Comparison of ENCODE assay signal across 1 cellular context in the genomic region with DNA sequence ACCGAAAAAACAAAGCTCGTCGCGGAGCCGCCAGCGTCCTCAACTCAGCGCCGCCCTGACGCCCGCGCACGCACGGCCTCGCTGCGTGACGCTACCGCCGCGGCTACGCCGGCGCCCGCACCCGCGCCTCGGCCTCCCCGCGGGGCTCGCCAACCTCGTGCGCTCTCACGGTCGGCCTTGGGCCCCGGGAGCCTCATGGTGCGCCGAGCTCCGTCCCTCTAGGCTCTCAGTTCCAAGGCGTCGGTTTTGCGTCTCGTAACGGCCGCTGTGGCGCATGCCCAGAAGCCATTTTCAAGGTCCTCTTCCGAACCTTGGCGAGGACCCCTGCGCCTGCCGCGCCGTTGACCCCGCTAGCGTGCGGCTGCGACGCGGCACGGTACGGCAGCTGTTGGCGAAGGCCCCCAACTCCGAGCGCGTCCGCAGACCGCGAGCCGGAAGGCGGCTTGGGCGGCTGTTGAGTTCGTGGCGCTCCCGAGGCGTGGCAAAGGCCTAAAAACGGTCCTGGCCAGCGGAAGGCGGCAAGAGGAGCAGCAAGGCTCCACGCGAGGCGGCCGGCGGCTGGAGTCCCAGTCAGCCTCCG.
TF ChIP-seq lines count a peak whose summit lies in the region.

A gene (minus strand): TSS at position 64 of the 580 bp plus-strand sequence. CDS start 1,209 bp downstream, outside the sequence.

TF ChIP-seq in GM12878, 131 proteins besides CTCF, POLR2A, EP300 and RAD21 (continued from another document and continues in another):
- TF ChIP-seq, protein P1, sequence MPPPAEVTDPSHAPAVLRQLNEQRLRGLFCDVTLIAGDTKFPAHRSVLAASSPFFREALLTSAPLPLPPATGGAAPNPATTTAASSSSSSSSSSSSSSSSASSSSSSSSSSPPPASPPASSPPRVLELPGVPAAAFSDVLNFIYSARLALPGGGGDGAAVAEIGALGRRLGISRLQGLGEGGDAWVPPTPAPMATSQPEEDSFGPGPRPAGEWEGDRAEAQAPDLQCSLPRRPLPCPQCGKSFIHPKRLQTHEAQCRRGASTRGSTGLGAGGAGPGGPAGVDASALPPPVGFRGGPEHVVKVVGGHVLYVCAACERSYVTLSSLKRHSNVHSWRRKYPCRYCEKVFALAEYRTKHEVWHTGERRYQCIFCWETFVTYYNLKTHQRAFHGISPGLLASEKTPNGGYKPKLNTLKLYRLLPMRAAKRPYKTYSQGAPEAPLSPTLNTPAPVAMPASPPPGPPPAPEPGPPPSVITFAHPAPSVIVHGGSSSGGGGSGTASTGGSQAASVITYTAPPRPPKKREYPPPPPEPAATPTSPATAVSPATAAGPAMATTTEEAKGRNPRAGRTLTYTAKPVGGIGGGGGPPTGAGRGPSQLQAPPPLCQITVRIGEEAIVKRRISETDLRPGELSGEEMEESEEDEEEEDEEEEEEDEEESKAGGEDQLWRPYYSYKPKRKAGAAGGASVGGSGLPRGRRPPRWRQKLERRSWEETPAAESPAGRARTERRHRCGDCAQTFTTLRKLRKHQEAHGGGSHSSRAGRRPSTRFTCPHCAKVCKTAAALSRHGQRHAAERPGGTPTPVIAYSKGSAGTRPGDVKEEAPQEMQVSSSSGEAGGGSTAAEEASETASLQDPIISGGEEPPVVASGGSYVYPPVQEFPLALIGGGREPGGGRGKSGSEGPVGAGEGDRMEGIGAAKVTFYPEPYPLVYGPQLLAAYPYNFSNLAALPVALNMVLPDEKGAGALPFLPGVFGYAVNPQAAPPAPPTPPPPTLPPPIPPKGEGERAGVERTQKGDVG (CRISPR knock-in tag; IDR thresholded peaks at IDR 0.05): no peak
- TF ChIP-seq, protein P2, sequence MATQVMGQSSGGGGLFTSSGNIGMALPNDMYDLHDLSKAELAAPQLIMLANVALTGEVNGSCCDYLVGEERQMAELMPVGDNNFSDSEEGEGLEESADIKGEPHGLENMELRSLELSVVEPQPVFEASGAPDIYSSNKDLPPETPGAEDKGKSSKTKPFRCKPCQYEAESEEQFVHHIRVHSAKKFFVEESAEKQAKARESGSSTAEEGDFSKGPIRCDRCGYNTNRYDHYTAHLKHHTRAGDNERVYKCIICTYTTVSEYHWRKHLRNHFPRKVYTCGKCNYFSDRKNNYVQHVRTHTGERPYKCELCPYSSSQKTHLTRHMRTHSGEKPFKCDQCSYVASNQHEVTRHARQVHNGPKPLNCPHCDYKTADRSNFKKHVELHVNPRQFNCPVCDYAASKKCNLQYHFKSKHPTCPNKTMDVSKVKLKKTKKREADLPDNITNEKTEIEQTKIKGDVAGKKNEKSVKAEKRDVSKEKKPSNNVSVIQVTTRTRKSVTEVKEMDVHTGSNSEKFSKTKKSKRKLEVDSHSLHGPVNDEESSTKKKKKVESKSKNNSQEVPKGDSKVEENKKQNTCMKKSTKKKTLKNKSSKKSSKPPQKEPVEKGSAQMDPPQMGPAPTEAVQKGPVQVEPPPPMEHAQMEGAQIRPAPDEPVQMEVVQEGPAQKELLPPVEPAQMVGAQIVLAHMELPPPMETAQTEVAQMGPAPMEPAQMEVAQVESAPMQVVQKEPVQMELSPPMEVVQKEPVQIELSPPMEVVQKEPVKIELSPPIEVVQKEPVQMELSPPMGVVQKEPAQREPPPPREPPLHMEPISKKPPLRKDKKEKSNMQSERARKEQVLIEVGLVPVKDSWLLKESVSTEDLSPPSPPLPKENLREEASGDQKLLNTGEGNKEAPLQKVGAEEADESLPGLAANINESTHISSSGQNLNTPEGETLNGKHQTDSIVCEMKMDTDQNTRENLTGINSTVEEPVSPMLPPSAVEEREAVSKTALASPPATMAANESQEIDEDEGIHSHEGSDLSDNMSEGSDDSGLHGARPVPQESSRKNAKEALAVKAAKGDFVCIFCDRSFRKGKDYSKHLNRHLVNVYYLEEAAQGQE (IDR thresholded peaks at IDR 0.05; ENCODE audit: low read depth, low read length): no peak
- no peak for TF ChIP-seq BCL11A (IDR thresholded peaks at IDR 0.05; ENCODE audit: low read depth, low read length)
- peak; percentile 60; the same call in 1 of the 2 replicates for TF ChIP-seq TCF12 (IDR thresholded peaks at IDR 0.05; ENCODE audit: low read depth, low read length)
- no peak for TF ChIP-seq WRNIP1 (IDR thresholded peaks at IDR 0.05; ENCODE audit: borderline replicate concordance, low read depth, low read length)
- TF ChIP-seq SRF (IDR thresholded peaks at IDR 0.05; ENCODE audit: low read depth in 2 of 2, low read length in 2 of 2): no peak
- no peak for TF ChIP-seq SUPT20H (IDR thresholded peaks at IDR 0.05; ENCODE audit: borderline replicate concordance, control insufficient read depth, low read depth, low read length)
- no peak; the same call in 1 of the 2 replicates for TF ChIP-seq NR2F1 (conservative IDR thresholded peaks at IDR 0.05)
- no peak for TF ChIP-seq CEBPB (IDR thresholded peaks at IDR 0.05; ENCODE audit: borderline replicate concordance in 1 of 2, low read depth in 2 of 2, low read length in 2 of 2)
- TF ChIP-seq SREBF1 (IDR thresholded peaks at IDR 0.05; ENCODE audit: low read length): no peak
- TF ChIP-seq CHD4 (IDR thresholded peaks at IDR 0.05): no peak
- TF ChIP-seq ZNF24 (IDR thresholded peaks at IDR 0.05): 0 out of 2 replicates have a peak, but pooled peaks have one; percentile 48
- no peak for TF ChIP-seq ZZZ3 (IDR thresholded peaks at IDR 0.05; ENCODE audit: control insufficient read depth, insufficient read length, low read depth)
- peak; percentile 48 for TF ChIP-seq NR2C1 (IDR thresholded peaks at IDR 0.05)
- TF ChIP-seq ZNF217 (IDR thresholded peaks at IDR 0.05): no peak
- TF ChIP-seq, protein P3, sequence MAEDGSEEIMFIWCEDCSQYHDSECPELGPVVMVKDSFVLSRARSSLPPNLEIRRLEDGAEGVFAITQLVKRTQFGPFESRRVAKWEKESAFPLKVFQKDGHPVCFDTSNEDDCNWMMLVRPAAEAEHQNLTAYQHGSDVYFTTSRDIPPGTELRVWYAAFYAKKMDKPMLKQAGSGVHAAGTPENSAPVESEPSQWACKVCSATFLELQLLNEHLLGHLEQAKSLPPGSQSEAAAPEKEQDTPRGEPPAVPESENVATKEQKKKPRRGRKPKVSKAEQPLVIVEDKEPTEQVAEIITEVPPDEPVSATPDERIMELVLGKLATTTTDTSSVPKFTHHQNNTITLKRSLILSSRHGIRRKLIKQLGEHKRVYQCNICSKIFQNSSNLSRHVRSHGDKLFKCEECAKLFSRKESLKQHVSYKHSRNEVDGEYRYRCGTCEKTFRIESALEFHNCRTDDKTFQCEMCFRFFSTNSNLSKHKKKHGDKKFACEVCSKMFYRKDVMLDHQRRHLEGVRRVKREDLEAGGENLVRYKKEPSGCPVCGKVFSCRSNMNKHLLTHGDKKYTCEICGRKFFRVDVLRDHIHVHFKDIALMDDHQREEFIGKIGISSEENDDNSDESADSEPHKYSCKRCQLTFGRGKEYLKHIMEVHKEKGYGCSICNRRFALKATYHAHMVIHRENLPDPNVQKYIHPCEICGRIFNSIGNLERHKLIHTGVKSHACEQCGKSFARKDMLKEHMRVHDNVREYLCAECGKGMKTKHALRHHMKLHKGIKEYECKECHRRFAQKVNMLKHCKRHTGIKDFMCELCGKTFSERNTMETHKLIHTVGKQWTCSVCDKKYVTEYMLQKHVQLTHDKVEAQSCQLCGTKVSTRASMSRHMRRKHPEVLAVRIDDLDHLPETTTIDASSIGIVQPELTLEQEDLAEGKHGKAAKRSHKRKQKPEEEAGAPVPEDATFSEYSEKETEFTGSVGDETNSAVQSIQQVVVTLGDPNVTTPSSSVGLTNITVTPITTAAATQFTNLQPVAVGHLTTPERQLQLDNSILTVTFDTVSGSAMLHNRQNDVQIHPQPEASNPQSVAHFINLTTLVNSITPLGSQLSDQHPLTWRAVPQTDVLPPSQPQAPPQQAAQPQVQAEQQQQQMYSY (CRISPR knock-in tag; IDR thresholded peaks at IDR 0.05): no peak
- TF ChIP-seq HDGF (IDR thresholded peaks at IDR 0.05): no peak
- no peak for TF ChIP-seq EED (IDR thresholded peaks at IDR 0.05; ENCODE audit: low read depth)
- no peak for TF ChIP-seq CBX3 (IDR thresholded peaks at IDR 0.05; ENCODE audit: borderline replicate concordance, low read depth)
- no peak for TF ChIP-seq GABPA (IDR thresholded peaks at IDR 0.05; ENCODE audit: low read depth)
- no peak for TF ChIP-seq SP1 (IDR thresholded peaks at IDR 0.05; ENCODE audit: low read depth, low read length)
- TF ChIP-seq HCFC1 (IDR thresholded peaks at IDR 0.05; ENCODE audit: low read length): no peak
- TF ChIP-seq CHD1 (IDR thresholded peaks at IDR 0.05; ENCODE audit: low read depth, low read length): no peak
- TF ChIP-seq LARP7 (IDR thresholded peaks at IDR 0.05): peak; percentile 98
- no peak for TF ChIP-seq BMI1 (IDR thresholded peaks at IDR 0.05; ENCODE audit: borderline replicate concordance)
- TF ChIP-seq, protein P4, sequence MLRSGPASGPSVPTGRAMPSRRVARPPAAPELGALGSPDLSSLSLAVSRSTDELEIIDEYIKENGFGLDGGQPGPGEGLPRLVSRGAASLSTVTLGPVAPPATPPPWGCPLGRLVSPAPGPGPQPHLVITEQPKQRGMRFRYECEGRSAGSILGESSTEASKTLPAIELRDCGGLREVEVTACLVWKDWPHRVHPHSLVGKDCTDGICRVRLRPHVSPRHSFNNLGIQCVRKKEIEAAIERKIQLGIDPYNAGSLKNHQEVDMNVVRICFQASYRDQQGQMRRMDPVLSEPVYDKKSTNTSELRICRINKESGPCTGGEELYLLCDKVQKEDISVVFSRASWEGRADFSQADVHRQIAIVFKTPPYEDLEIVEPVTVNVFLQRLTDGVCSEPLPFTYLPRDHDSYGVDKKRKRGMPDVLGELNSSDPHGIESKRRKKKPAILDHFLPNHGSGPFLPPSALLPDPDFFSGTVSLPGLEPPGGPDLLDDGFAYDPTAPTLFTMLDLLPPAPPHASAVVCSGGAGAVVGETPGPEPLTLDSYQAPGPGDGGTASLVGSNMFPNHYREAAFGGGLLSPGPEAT (IDR thresholded peaks at IDR 0.05; ENCODE audit: low read depth): no peak
- no peak for TF ChIP-seq YBX1 (IDR thresholded peaks at IDR 0.05)
- no peak for TF ChIP-seq TCF7 (IDR thresholded peaks at IDR 0.05; ENCODE audit: borderline replicate concordance)
- TF ChIP-seq JUND (IDR thresholded peaks at IDR 0.05; ENCODE audit: low read depth, low read length): 0 out of 2 replicates have a peak, but pooled peaks have one; percentile 18
- peak; percentile 85 for TF ChIP-seq MYC (IDR thresholded peaks at IDR 0.05; ENCODE audit: insufficient read depth, insufficient read length, insufficient replicate concordance, low read length, severe bottlenecking)
- no peak for TF ChIP-seq KAT2A (conservative IDR thresholded peaks at IDR 0.05; ENCODE audit: control insufficient read depth, low read depth, low read length)
- no peak for TF ChIP-seq IRF4 (IDR thresholded peaks at IDR 0.05; ENCODE audit: low read depth, low read length)
- peak; percentile 43 for TF ChIP-seq NRF1 (conservative IDR thresholded peaks at IDR 0.05; ENCODE audit: low read depth, low read length)
- no peak for TF ChIP-seq MTA2 (IDR thresholded peaks at IDR 0.05; ENCODE audit: low read depth)
- TF ChIP-seq, protein P5, sequence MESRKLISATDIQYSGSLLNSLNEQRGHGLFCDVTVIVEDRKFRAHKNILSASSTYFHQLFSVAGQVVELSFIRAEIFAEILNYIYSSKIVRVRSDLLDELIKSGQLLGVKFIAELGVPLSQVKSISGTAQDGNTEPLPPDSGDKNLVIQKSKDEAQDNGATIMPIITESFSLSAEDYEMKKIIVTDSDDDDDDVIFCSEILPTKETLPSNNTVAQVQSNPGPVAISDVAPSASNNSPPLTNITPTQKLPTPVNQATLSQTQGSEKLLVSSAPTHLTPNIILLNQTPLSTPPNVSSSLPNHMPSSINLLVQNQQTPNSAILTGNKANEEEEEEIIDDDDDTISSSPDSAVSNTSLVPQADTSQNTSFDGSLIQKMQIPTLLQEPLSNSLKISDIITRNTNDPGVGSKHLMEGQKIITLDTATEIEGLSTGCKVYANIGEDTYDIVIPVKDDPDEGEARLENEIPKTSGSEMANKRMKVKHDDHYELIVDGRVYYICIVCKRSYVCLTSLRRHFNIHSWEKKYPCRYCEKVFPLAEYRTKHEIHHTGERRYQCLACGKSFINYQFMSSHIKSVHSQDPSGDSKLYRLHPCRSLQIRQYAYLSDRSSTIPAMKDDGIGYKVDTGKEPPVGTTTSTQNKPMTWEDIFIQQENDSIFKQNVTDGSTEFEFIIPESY (IDR thresholded peaks at IDR 0.05): no peak
- TF ChIP-seq CREB1 (IDR thresholded peaks at IDR 0.05; ENCODE audit: low read depth): peak; percentile 59
- TF ChIP-seq BHLHE40 (IDR thresholded peaks at IDR 0.05; ENCODE audit: borderline replicate concordance in 1 of 2, low read depth in 2 of 2, low read length in 1 of 2): peak; percentile 11 to 76; a peak in 2 of 4 replicates
- TF ChIP-seq SMC3 (IDR thresholded peaks at IDR 0.05; ENCODE audit: borderline replicate concordance, low read length): no peak
- TF ChIP-seq, protein P6, sequence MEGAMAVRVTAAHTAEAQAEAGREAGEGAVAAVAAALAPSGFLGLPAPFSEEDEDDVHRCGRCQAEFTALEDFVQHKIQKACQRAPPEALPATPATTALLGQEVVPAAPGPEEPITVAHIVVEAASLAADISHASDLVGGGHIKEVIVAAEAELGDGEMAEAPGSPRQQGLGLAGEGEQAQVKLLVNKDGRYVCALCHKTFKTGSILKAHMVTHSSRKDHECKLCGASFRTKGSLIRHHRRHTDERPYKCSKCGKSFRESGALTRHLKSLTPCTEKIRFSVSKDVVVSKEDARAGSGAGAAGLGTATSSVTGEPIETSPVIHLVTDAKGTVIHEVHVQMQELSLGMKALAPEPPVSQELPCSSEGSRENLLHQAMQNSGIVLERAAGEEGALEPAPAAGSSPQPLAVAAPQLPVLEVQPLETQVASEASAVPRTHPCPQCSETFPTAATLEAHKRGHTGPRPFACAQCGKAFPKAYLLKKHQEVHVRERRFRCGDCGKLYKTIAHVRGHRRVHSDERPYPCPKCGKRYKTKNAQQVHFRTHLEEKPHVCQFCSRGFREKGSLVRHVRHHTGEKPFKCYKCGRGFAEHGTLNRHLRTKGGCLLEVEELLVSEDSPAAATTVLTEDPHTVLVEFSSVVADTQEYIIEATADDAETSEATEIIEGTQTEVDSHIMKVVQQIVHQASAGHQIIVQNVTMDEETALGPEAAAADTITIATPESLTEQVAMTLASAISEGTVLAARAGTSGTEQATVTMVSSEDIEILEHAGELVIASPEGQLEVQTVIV (IDR thresholded peaks at IDR 0.05; ENCODE audit: borderline replicate concordance, partially characterized antibody): no peak
- TF ChIP-seq, protein P7, sequence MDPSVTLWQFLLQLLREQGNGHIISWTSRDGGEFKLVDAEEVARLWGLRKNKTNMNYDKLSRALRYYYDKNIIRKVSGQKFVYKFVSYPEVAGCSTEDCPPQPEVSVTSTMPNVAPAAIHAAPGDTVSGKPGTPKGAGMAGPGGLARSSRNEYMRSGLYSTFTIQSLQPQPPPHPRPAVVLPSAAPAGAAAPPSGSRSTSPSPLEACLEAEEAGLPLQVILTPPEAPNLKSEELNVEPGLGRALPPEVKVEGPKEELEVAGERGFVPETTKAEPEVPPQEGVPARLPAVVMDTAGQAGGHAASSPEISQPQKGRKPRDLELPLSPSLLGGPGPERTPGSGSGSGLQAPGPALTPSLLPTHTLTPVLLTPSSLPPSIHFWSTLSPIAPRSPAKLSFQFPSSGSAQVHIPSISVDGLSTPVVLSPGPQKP (IDR thresholded peaks at IDR 0.05; ENCODE audit: low read depth, low read length): no peak
- no peak for TF ChIP-seq NFXL1 (IDR thresholded peaks at IDR 0.05; ENCODE audit: borderline replicate concordance)
- peak; percentile 80 for TF ChIP-seq RELA (IDR thresholded peaks at IDR 0.05; ENCODE audit: borderline replicate concordance, partially characterized antibody)
- TF ChIP-seq RFX5 (IDR thresholded peaks at IDR 0.05; ENCODE audit: low read depth, low read length): peak; percentile 17; the same call in 1 of the 2 replicates
- TF ChIP-seq EGR1 (IDR thresholded peaks at IDR 0.05; ENCODE audit: borderline replicate concordance in 1 of 2, low read depth in 2 of 2, low read length in 2 of 2): peak; percentile 81 to 87
